2 cellular contexts compared by ENCODE assay signal in the genomic region with DNA sequence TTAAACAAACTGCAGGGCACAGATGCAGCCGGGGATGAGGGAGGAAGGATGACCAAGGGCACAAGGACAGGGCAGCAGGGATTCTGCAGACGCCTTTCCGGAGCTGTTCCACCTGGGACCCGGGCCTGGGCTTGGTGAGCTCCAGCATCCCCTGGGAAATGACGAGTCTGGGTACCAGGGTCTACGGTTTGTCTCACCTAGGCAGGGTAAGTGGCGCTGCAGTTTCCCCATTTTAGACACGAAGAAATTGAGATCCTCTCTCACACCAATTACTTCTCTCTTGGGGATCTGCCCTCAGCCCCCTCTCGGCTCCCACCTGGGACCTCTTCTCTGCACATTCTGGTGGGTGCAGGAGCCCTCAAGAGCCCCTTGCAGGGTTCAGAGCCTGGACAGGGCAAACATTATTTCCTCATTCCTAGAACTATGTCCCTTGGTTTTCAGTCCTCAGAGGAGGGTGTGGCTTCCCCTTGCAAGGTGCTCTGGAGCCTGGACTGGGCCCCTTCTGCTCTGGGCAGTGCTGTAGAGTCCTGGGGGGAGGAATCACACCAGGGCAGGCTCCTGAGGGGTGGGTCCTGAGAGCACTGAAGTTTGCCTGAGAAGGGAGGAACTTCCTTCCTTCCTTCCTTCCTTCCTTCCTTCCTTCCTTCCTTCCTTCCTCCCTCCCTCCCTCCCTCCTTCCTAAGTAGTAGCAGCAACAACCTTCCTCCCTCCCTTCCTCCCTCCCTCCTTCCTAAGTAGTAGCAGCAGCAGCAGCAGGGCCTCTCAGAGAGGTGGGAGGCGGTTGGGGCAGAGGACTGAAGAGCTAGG.
TF ChIP-seq lines count a peak whose summit lies in the region.

No MANE protein-coding gene starts in this region.

TF ChIP-seq in HCT116, 20 proteins besides CTCF, POLR2A, EP300 and RAD21:
- TF ChIP-seq TCF7L2 (IDR thresholded peaks at IDR 0.05; ENCODE audit: borderline replicate concordance, extremely low read depth, insufficient read depth, insufficient read length) (no peak), CEBPB (IDR thresholded peaks at IDR 0.05; ENCODE audit: low read depth) (no peak), ELF1 (IDR thresholded peaks at IDR 0.05; ENCODE audit: borderline replicate concordance, low read depth) (no peak), MAX (IDR thresholded peaks at IDR 0.05) (no peak), ZNF274 (IDR thresholded peaks at IDR 0.05; ENCODE audit: low read depth, low read length) (no peak), EZH2phosphoT487 (IDR thresholded peaks at IDR 0.05; ENCODE audit: borderline replicate concordance) (no peak), ATF3 (IDR thresholded peaks at IDR 0.05) (no peak), EGR1 (IDR thresholded peaks at IDR 0.05; ENCODE audit: low read depth) (no peak), EZH2 (IDR thresholded peaks at IDR 0.05) (no peak), ZFX (IDR thresholded peaks at IDR 0.05) (no peak), SIN3A (IDR thresholded peaks at IDR 0.05; ENCODE audit: low read depth) (no peak), POLR2AphosphoS5 (IDR thresholded peaks at IDR 0.05; ENCODE audit: low read depth, low read length) (no peak), YY1 (IDR thresholded peaks at IDR 0.05; ENCODE audit: extremely low read depth, insufficient replicate concordance, low read depth, low read length) (no peak), FOSL1 (IDR thresholded peaks at IDR 0.05; ENCODE audit: low read depth) (no peak), CBX3 (IDR thresholded peaks at IDR 0.05; ENCODE audit: low read depth) (no peak), SRF (IDR thresholded peaks at IDR 0.05; ENCODE audit: low read depth) (no peak)
- TF ChIP-seq, protein P1, sequence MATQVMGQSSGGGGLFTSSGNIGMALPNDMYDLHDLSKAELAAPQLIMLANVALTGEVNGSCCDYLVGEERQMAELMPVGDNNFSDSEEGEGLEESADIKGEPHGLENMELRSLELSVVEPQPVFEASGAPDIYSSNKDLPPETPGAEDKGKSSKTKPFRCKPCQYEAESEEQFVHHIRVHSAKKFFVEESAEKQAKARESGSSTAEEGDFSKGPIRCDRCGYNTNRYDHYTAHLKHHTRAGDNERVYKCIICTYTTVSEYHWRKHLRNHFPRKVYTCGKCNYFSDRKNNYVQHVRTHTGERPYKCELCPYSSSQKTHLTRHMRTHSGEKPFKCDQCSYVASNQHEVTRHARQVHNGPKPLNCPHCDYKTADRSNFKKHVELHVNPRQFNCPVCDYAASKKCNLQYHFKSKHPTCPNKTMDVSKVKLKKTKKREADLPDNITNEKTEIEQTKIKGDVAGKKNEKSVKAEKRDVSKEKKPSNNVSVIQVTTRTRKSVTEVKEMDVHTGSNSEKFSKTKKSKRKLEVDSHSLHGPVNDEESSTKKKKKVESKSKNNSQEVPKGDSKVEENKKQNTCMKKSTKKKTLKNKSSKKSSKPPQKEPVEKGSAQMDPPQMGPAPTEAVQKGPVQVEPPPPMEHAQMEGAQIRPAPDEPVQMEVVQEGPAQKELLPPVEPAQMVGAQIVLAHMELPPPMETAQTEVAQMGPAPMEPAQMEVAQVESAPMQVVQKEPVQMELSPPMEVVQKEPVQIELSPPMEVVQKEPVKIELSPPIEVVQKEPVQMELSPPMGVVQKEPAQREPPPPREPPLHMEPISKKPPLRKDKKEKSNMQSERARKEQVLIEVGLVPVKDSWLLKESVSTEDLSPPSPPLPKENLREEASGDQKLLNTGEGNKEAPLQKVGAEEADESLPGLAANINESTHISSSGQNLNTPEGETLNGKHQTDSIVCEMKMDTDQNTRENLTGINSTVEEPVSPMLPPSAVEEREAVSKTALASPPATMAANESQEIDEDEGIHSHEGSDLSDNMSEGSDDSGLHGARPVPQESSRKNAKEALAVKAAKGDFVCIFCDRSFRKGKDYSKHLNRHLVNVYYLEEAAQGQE (IDR thresholded peaks at IDR 0.05; ENCODE audit: low read depth) = no peak
- TF ChIP-seq, protein P2, sequence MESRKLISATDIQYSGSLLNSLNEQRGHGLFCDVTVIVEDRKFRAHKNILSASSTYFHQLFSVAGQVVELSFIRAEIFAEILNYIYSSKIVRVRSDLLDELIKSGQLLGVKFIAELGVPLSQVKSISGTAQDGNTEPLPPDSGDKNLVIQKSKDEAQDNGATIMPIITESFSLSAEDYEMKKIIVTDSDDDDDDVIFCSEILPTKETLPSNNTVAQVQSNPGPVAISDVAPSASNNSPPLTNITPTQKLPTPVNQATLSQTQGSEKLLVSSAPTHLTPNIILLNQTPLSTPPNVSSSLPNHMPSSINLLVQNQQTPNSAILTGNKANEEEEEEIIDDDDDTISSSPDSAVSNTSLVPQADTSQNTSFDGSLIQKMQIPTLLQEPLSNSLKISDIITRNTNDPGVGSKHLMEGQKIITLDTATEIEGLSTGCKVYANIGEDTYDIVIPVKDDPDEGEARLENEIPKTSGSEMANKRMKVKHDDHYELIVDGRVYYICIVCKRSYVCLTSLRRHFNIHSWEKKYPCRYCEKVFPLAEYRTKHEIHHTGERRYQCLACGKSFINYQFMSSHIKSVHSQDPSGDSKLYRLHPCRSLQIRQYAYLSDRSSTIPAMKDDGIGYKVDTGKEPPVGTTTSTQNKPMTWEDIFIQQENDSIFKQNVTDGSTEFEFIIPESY (IDR thresholded peaks at IDR 0.05; ENCODE audit: extremely low read depth, insufficient replicate concordance, low read length) = no peak

TF ChIP-seq in H1, 55 proteins besides CTCF, POLR2A, EP300 and RAD21:
- no peak for TF ChIP-seq USF2 (IDR thresholded peaks at IDR 0.05; ENCODE audit: low read length)
- TF ChIP-seq SIN3A (conservative IDR thresholded peaks at IDR 0.05 in 1 of 2, IDR thresholded peaks at IDR 0.05 in 1 of 2; ENCODE audit: low read depth in 1 of 2, low read length in 2 of 2) = no peak
- TF ChIP-seq ZNF274 (IDR thresholded peaks at IDR 0.05; ENCODE audit: borderline replicate concordance, extremely low read depth, low read length) = no peak
- no peak for TF ChIP-seq POU5F1 (IDR thresholded peaks at IDR 0.05; ENCODE audit: low read depth, low read length)
- TF ChIP-seq MAX (IDR thresholded peaks at IDR 0.05) = no peak
- TF ChIP-seq NANOG (IDR thresholded peaks at IDR 0.05; ENCODE audit: insufficient read depth, low read depth, low read length, poor library complexity, severe bottlenecking) = no peak
- TF ChIP-seq GABPA (IDR thresholded peaks at IDR 0.05; ENCODE audit: borderline replicate concordance, insufficient read depth, low read length) = no peak
- no peak for TF ChIP-seq TAF7 (optimal IDR thresholded peaks at IDR 0.05; ENCODE audit: borderline replicate concordance, low read depth, low read length)
- no peak for TF ChIP-seq GTF2F1 (IDR thresholded peaks at IDR 0.05; ENCODE audit: borderline replicate concordance, low read depth, low read length)
- no peak for TF ChIP-seq TBP (IDR thresholded peaks at IDR 0.05; ENCODE audit: low read depth, low read length)
- no peak for TF ChIP-seq YY1 (IDR thresholded peaks at IDR 0.05; ENCODE audit: low read depth, low read length)
- TF ChIP-seq KDM4A (IDR thresholded peaks at IDR 0.05; ENCODE audit: low read depth, low read length, severe bottlenecking) = no peak
- TF ChIP-seq, protein P3, sequence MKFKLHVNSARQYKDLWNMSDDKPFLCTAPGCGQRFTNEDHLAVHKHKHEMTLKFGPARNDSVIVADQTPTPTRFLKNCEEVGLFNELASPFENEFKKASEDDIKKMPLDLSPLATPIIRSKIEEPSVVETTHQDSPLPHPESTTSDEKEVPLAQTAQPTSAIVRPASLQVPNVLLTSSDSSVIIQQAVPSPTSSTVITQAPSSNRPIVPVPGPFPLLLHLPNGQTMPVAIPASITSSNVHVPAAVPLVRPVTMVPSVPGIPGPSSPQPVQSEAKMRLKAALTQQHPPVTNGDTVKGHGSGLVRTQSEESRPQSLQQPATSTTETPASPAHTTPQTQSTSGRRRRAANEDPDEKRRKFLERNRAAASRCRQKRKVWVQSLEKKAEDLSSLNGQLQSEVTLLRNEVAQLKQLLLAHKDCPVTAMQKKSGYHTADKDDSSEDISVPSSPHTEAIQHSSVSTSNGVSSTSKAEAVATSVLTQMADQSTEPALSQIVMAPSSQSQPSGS (IDR thresholded peaks at IDR 0.05; ENCODE audit: low read length) = no peak
